7 cellular contexts compared by ENCODE assay signal in the genomic region with DNA sequence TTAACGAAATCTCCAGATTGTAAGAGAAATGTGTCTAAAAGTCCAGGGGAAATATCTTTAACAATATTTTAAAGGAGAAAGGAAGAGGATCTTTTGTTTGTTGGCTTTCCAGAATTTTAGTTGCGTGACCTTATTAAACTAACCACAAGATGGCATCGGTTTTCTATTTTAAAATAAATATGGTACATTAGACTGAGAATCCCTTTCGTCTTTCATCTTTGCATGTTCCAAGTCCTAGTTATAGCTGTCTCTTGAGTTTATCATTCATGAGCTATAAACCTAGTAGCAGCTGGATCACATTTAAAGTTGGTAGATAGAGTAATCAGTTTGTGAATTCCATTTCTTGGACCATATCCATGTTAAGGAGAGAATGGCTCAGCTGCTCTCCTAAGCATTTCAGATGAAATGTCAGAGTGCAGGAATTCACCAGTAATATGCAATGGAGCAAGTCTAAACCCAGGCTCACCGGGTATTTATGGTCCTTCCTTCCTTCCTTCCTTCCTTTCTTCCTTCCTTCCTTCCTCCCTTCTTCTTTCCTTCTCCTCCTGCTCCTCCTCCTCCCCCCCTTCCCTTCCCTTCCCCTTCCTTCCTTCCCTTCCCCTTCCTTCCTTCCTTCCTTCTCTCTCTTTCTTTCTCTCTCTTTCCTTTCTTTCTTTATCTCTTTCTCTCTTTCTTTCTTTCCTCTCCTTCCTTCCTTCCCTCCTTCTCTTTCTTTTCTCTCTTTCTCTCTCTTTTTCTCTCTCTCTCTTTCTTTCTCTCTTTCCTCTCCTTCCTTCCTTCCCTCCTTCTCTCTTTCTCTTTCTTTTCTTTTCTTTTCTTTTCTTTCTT. TPM values are rescaled to one million over a fixed set of nuclear protein-coding genes. Genes with fewer than 3 reads are reported as not detected.
DNase-seq lines count a peak whose midpoint lies in the region; ATAC-seq, FAIRE-seq and TF ChIP-seq lines count a peak whose summit lies in the region.

No MANE protein-coding gene starts in this region.

- no peaks in the 10 kb centered on the region for H3K36me3 Mint-ChIP-seq in type B pancreatic cell

- peak; percentile 34; the same call in 1 of the 2 replicates for TF ChIP-seq RAD21 in GM12878 (IDR thresholded peaks at IDR 0.05; ENCODE audit: insufficient read depth, low read depth, low read length)

- CTCF ChIA-PET in GM12878 (lab: Yijun Ruan, JAX), result interaction anchor here (0.8 to 1.7 kb wide), 5 partner anchors 14 to 795 kb away, joined by 3 to 8 read pairs (median 4); no protein-coding TSS in a partner anchor

- no peak overlapping the region for H3K9ac ChIP-seq in GM12878 (ENCODE audit: control insufficient read depth, insufficient read depth, low read length)
- H3K9ac ChIP-seq in kidney (ENCODE audit: low read length in 2 of 2), result no peak overlapping the region

- H3K27me3 ChIP-seq in GM12878 (replicated peaks in 1 of 2; ENCODE audit: control insufficient read depth in 2 of 2, insufficient read depth in 2 of 2, low read length in 1 of 2), result no peaks in the 10 kb centered on the region

- intact Hi-C loops in GM12878 (cut with micrococcal nuclease; ENCODE audit: unreplicated experiment), result loop anchor here (2.0 to 5.0 kb wide), 3 partner anchors 101 to 732 kb away; no protein-coding TSS in a partner anchor
- intact Hi-C loops in kidney (cut with DNase I), result no loop called here

- BruUV-seq in GM12878 (replicated peaks; lab: Mats Ljungman, UMichigan), result no TSS peak

- peak; percentile 46 for DNase-seq in GM03348 (ENCODE audit: low spot score)
- DNase-seq in NCI-H1105 (lab: John Stamatoyannopoulos, UW), result peak; percentile 4
- no peak for DNase-seq in GM12878 (ENCODE audit: low read depth, low spot score)
- no peak for DNase-seq in kidney
- no peak for DNase-seq in type B pancreatic cell (ENCODE audit: extremely low spot score, unreplicated experiment)
- DNase-seq in activated gamma-delta T cell treated with Interleukin-2 at 50 U/mL for 16 hours, result no peak
- no peak for DNase-seq in nucleus accumbens (lab: John Stamatoyannopoulos, UW)

- no peaks in the 10 kb centered on the region for H4K20me1 ChIP-seq in GM12878 (ENCODE audit: control insufficient read depth, insufficient read depth)

- SMC1A ChIA-PET in GM12878 (lab: Charles Lee; ENCODE audit: uncharacterized antibody, unreplicated experiment), result no interaction called here

- no peak overlapping the region for H3K27ac Mint-ChIP-seq in type B pancreatic cell

- TF ChIP-seq EP300 in GM12878 (IDR thresholded peaks at IDR 0.05; ENCODE audit: borderline replicate concordance in 1 of 2, control insufficient read depth in 1 of 2, low read depth in 2 of 2, low read length in 2 of 2), result no peak

- in situ Hi-C loops in GM12878 (cut with MboI), result loop anchor here (5.0 to 25.0 kb wide), 2 partner anchors 206 to 741 kb away; no protein-coding TSS in a partner anchor

- no peaks in the 10 kb centered on the region for H3K27me3 Mint-ChIP-seq in type B pancreatic cell

- H3K9me3 ChIP-seq in GM12878 (replicated peaks; ENCODE audit: control insufficient read depth, insufficient read depth, low read length) (no peaks in the 10 kb centered on the region), kidney (ENCODE audit: control insufficient read depth in 1 of 2, low read length in 2 of 2) (no peaks in the 10 kb centered on the region)

- no peaks in the 10 kb centered on the region for H3K4me1 Mint-ChIP-seq in type B pancreatic cell (ENCODE audit: unreplicated experiment)

- H3K27ac ChIP-seq in GM12878 (ENCODE audit: control insufficient read depth, insufficient read depth), result no peak overlapping the region
- H3K27ac ChIP-seq in kidney (ENCODE audit: low read depth in 2 of 2, low read length in 2 of 2), result no peak overlapping the region

- H3K36me3 ChIP-seq in GM12878 (ENCODE audit: control insufficient read depth in 2 of 2, insufficient read depth in 2 of 2, low read length in 1 of 2) (no peaks in the 10 kb centered on the region), kidney (ENCODE audit: control insufficient read depth in 1 of 2, insufficient read depth in 2 of 2, low read length in 2 of 2) (no peaks in the 10 kb centered on the region)

- FAIRE-seq in GM12878 (lab: Jason Lieb, UNC), result peak; percentile 65
- peak; percentile 80 for FAIRE-seq in kidney (lab: Jason Lieb, UNC)

- TF ChIP-seq POLR2A in GM12878 (IDR thresholded peaks at IDR 0.05; ENCODE audit: low read depth, low read length), result no peak

- H3K4me3 ChIP-seq in GM12878, result no peak overlapping the region
- no peak overlapping the region for H3K4me3 ChIP-seq in kidney (ENCODE audit: low read length in 2 of 2)

- no peaks in the 10 kb centered on the region for H3K9me3 Mint-ChIP-seq in type B pancreatic cell

- H3K4me2 ChIP-seq in GM12878 (ENCODE audit: control insufficient read depth, insufficient read depth), result no peak overlapping the region

- H3K79me2 ChIP-seq in GM12878 (ENCODE audit: control insufficient read depth, insufficient read depth, low read length), result no peaks in the 10 kb centered on the region

- no peak overlapping the region for H3K4me3 Mint-ChIP-seq in type B pancreatic cell

- H2AFZ ChIP-seq in GM12878 (ENCODE audit: control insufficient read depth, low read depth, low read length), result no peak overlapping the region

- POLR2A ChIA-PET in GM12878 (lab: Charles Lee), result no interaction called here

- WGBS in GM12878 (ENCODE audit: insufficient coverage, insufficient replicate concordance, low lambda C conversion rate, missing lambda C conversion rate), result 0% methylated on average over 5 of the region's 5 CpGs

- H3K4me1 ChIP-seq in GM12878 (ENCODE audit: control insufficient read depth, insufficient read depth, low read length), result no peaks in the 10 kb centered on the region
- H3K4me1 ChIP-seq in kidney (ENCODE audit: control insufficient read depth in 1 of 2, insufficient read depth in 1 of 2, low read depth in 1 of 2, low read length in 2 of 2), result no peaks in the 10 kb centered on the region

- ATAC-seq in GM12878, result peak; percentile 45; the same call in 1 of the 3 replicates

- RAD21 ChIA-PET in GM12878 (lab: Charles Lee; ENCODE audit: unreplicated experiment), result interaction anchor here (0.7 kb wide), 1 partner anchor 213 kb away, joined by 3 read pairs; no protein-coding TSS in a partner anchor

- peak; percentile 17 to 33 (median 26); a peak in 3 of 6 replicates for TF ChIP-seq CTCF in GM12878 (IDR thresholded peaks at IDR 0.05 in 2 of 3, conservative IDR thresholded peaks at IDR 0.05 in 1 of 3; ENCODE audit: control insufficient read depth in 2 of 3, extremely low read depth in 1 of 3, insufficient read depth in 1 of 3, low read depth in 3 of 3, low read length in 3 of 3)
- TF ChIP-seq CTCF in kidney (IDR thresholded peaks at IDR 0.05; ENCODE audit: borderline replicate concordance, extremely low read depth, insufficient read depth), result peak; percentile 23
- peak; percentile 73 for TF ChIP-seq CTCF in type B pancreatic cell (conservative IDR thresholded peaks at IDR 0.05)

TF ChIP-seq in GM12878, 131 proteins besides CTCF, POLR2A, EP300 and RAD21:
- TF ChIP-seq SMC3 (IDR thresholded peaks at IDR 0.05; ENCODE audit: borderline replicate concordance, low read length) (peak; percentile 19; the same call in 1 of the 2 replicates), RB1 (IDR thresholded peaks at IDR 0.05; ENCODE audit: borderline replicate concordance) (no peak), KDM1A (IDR thresholded peaks at IDR 0.05; ENCODE audit: borderline replicate concordance) (no peak)

RNA-seq across cellular contexts. Expression of a gene that starts 57.8 kb away (rescaled TPM):
- total RNA-seq in GM12878 (2013; cell fraction: nucleolus; rRNA removed), result 75.5 and 80.2 TPM in 2 replicates
- total RNA-seq in GM12878 (2014; rRNA removed), result 13.4 and 17.4 TPM in 2 replicates
- total RNA-seq in GM12878 (2014; rRNA removed; fragmentation: Illumina TruSeq; extraction: Trizol), result 32.3 and 32.7 TPM in 2 replicates
- 46.5 and 47.4 TPM in 2 replicates for total RNA-seq in GM12878 (2021)
- polyA plus RNA-seq in GM12878 (2011; ENCODE audit: low read depth), result 8.1 TPM
- 38.7 and 91.6 TPM in 2 replicates for polyA plus RNA-seq in GM12878 (2011; rRNA removed)
- polyA plus RNA-seq in GM12878 (2011; cell fraction: cytosol; rRNA removed), result 7.4 and 11.3 TPM in 2 replicates
- 13.0 and 14.4 TPM in 2 replicates for polyA plus RNA-seq in GM12878 (2011; cell fraction: nucleus; rRNA removed)
- polyA plus RNA-seq in GM12878 (2012), result 26.7 and 27.2 TPM in 2 replicates
- 31.0 and 35.5 TPM in 2 replicates for polyA plus RNA-seq in GM12878 (2014; fragmentation: Illumina TruSeq; extraction: Trizol)
- 10 to 100 TPM; 45.5 to 67.0 TPM for polyA plus RNA-seq in GM12878 (2014; fragmentation: Nextera tagmentation; extraction: Ambion mirVana)
- 21.5 and 26.3 TPM in 2 replicates for polyA plus RNA-seq in GM12878 (2014; rRNA removed)
- polyA plus RNA-seq in GM12878 (2016; fragmentation: Nextera tagmentation; extraction: Ambion mirVana), result 10 to 100 TPM; 94.8 to 98.8 TPM
- 10.8 and 16.4 TPM in 2 replicates for polyA minus RNA-seq in GM12878 (2011; rRNA and poly(A)+ RNA removed)
- polyA minus RNA-seq in GM12878 (2011; cell fraction: cytosol; rRNA and poly(A)+ RNA removed), result 6.9 and 13.3 TPM in 2 replicates
- 18.5 and 29.7 TPM in 2 replicates for polyA minus RNA-seq in GM12878 (2011; cell fraction: nucleus; rRNA and poly(A)+ RNA removed)
- 113 TPM for total RNA-seq in kidney
- 57.9 TPM for polyA plus RNA-seq in kidney (ENCODE audit: insufficient read depth, low read depth, low replicate concordance)
- total RNA-seq in type B pancreatic cell (ENCODE audit: low replicate concordance), result 81.8 and 112 TPM in 2 replicates

Comparison
In these comparisons a context has a peak if more than half of its experiments do, and no peak if none do; other contexts are left out.
1. DNase-seq: peak in GM03348 (single experiment) and NCI-H1105 (single experiment); none in GM12878 (single experiment), kidney (single experiment), type B pancreatic cell (single experiment), activated gamma-delta T cell treated with Interleukin-2 at 50 U/mL for 16 hours (single experiment) and nucleus accumbens (0 of 56).
2. CTCF ChIP-seq: peak in every context shown above with its lines; median percentile 73 in type B pancreatic cell; 26 in GM12878; 23 in kidney.